30 cellular contexts compared by ENCODE assay signal in the genomic region with DNA sequence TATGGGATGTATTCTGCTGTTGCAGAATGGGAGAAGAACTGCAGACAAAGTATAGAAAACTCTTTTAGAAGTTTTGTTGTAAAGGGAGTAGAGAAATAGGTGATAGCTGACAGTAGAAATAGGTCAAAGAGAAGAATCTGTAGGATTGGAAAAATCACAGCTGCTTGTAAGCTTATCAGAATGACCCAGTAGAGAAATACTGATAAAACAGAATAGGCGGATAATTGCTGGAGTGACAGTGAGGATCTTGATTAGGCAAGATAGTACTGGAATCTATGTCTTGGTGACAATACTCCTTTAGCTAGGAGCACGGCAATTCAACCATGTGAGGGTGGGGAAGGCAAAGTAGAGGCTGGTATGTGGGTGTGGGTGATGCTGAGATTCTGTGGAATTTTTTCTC.
"Had no signal": no experiment of that assay in that cellular context is flagged by ENCODE, and none has a peak within 500 bp of the region (broad histone marks: within the 10 kb centered on the region; RNA-seq: fewer than 3 reads in every experiment).

No MANE protein-coding gene starts in this region.

- H3K4me3 Mint-ChIP-seq: naive thymus-derived CD8-positive, alpha-beta T cell; natural killer cell treated with Interleukin-12 subunit alpha and Interleukin-12 subunit beta and Interleukin-15 and Interleukin-18, amount 100 ng/mL, for 72 hours; nephron progenitor cell; neural crest cell; stimulated activated memory B cell treated with anti-CD40 and anti-IgM and Interleukin-4, amounts not matched to agents 10 μg/mL and 1 μg/mL and 100 μg/mL, for 72 hours; stimulated activated naive CD8-positive, alpha-beta T cell treated with anti-CD3 and anti-CD28 coated beads, Interleukin-15, amount 100 ng/mL, for 72 hours; type B pancreatic cell had no signal

- H3K27me3 Mint-ChIP-seq: naive thymus-derived CD8-positive, alpha-beta T cell; natural killer cell treated with Interleukin-12 subunit alpha and Interleukin-12 subunit beta and Interleukin-15 and Interleukin-18, amount 100 ng/mL, for 72 hours; stimulated activated memory B cell treated with anti-CD40 and anti-IgM and Interleukin-4, amounts not matched to agents 10 μg/mL and 1 μg/mL and 100 μg/mL, for 72 hours; stimulated activated naive CD8-positive, alpha-beta T cell treated with anti-CD3 and anti-CD28 coated beads, Interleukin-15, amount 100 ng/mL, for 72 hours; type B pancreatic cell had no signal

- ATAC-seq: naive thymus-derived CD8-positive, alpha-beta T cell; natural killer cell treated with Interleukin-12 subunit alpha and Interleukin-12 subunit beta and Interleukin-15 and Interleukin-18, amount 100 ng/mL, for 72 hours; pancreas; right cardiac atrium; sciatic nerve; stimulated activated memory B cell treated with anti-CD40 and anti-IgM and Interleukin-4, amounts not matched to agents 10 μg/mL and 1 μg/mL and 100 μg/mL, for 72 hours; stimulated activated naive CD8-positive, alpha-beta T cell treated with anti-CD3 and anti-CD28 coated beads, Interleukin-15, amount 100 ng/mL, for 72 hours; stimulated activated naive CD8-positive, alpha-beta T cell treated with anti-CD3 and anti-CD28 coated beads, Interleukin-15, Interleukin-2, amounts not matched to agents 100 U/mL and 50 U/mL, for 24 hours; upper lobe of right lung had no signal

- H3K27ac Mint-ChIP-seq: naive thymus-derived CD8-positive, alpha-beta T cell; natural killer cell treated with Interleukin-12 subunit alpha and Interleukin-12 subunit beta and Interleukin-15 and Interleukin-18, amount 100 ng/mL, for 72 hours; nephron progenitor cell; stimulated activated memory B cell treated with anti-CD40 and anti-IgM and Interleukin-4, amounts not matched to agents 10 μg/mL and 1 μg/mL and 100 μg/mL, for 72 hours; stimulated activated naive CD8-positive, alpha-beta T cell treated with anti-CD3 and anti-CD28 coated beads, Interleukin-15, amount 100 ng/mL, for 72 hours; type B pancreatic cell had no signal

- H3K4me3 ChIP-seq: pancreas, prostate gland, skin epidermis, smooth muscle cell, spleen, suprapubic skin, testis, tibial artery, transverse colon, upper lobe of right lung, uterus had no signal

- H3K27ac ChIP-seq: neutrophil, pancreas, prostate gland, skin epidermis, spleen, suprapubic skin, testis, tibial artery, transverse colon, upper lobe of right lung, uterus had no signal

- H3K36me3 ChIP-seq: neutrophil, pancreas, prostate gland, suprapubic skin, transverse colon, upper lobe of right lung, uterus had no signal

- H3K9me3 ChIP-seq: neutrophil, pancreas, prostate gland, spleen, suprapubic skin, testis, tibial artery, transverse colon, upper lobe of right lung, uterus had no signal

- DNase-seq: naive thymus-derived CD8-positive, alpha-beta T cell; nephron progenitor cell; nucleus accumbens; pancreas; right cardiac atrium; spleen; stimulated activated CD4-positive, alpha-beta T cell treated with anti-CD3 and anti-CD28 coated beads, Interleukin-12 subunit alpha, Interleukin-12 subunit beta, amount 100 ng/mL, for 4 hours; stimulated activated CD4-positive, alpha-beta T cell treated with anti-CD3 and anti-CD28 coated beads, Interleukin-1b, Interleukin-23, amount 100 ng/mL, for 48 hours; stimulated activated CD4-positive, alpha-beta T cell treated with anti-CD3 and anti-CD28 coated beads, Interleukin-4, amount 100 ng/mL, for 1 hour; stimulated activated CD4-positive, alpha-beta T cell treated with anti-CD3 and anti-CD28 coated beads, Interleukin-4, amount 100 ng/mL, for 4 hours; stimulated activated CD8-positive, alpha-beta memory T cell treated with anti-CD3 and anti-CD28 coated beads, Interleukin-4, amount 100 ng/mL, for 48 hours; stimulated activated naive CD4-positive, alpha-beta T cell; stimulated activated naive CD8-positive, alpha-beta T cell treated with anti-CD3 and anti-CD28 coated beads, Interleukin-15, amount 100 ng/mL, for 72 hours; stimulated activated naive CD8-positive, alpha-beta T cell treated with anti-CD3 and anti-CD28 coated beads, Interleukin-15, Interleukin-2, amounts not matched to agents 100 U/mL and 50 U/mL, for 24 hours; substantia nigra; testis; tibial artery; transverse colon; upper lobe of right lung; uterus had no signal

- H3K27me3 ChIP-seq: neutrophil, pancreas, spleen, suprapubic skin, testis, tibial artery, transverse colon, upper lobe of right lung, uterus had no signal

- H3K9me3 Mint-ChIP-seq: natural killer cell treated with Interleukin-12 subunit alpha and Interleukin-12 subunit beta and Interleukin-15 and Interleukin-18, amount 100 ng/mL, for 72 hours had no signal

- H3K4me2 ChIP-seq: smooth muscle cell had no signal
